ENCODE assay signal across 8 cellular contexts in genomic region chrX:153460826-153461225, GRCh38. TPM values are rescaled to one million over a fixed set of nuclear protein-coding genes. Genes with fewer than 3 reads are reported as not detected.
DNase-seq lines count a peak whose midpoint lies in the region; ATAC-seq and TF ChIP-seq lines count a peak whose summit lies in the region.

No MANE protein-coding gene starts in this region.

- peaks cover 4 to 7% (median 6%) of the 10 kb centered on the region in 3 donors for H3K4me1 Mint-ChIP-seq in naive B cell

- no peaks in the 10 kb centered on the region for H3K9me3 ChIP-seq in upper lobe of right lung

- DNase-seq in DMS153 treated with DMSO at 0.1 percent for 48 hours (lab: John Stamatoyannopoulos, UW; ENCODE audit: unreplicated experiment): peak; percentile 21
- DNase-seq in DMS153 (lab: John Stamatoyannopoulos, UW): no peak
- peak; percentile 9 for DNase-seq in LHCN-M2 (ENCODE audit: low read depth)
- peak in 9 of 10 donors; percentile 33 to 66 (median 58) for DNase-seq in dorsolateral prefrontal cortex
- peak; percentile 18 for DNase-seq in naive B cell
- no peak for DNase-seq in upper lobe of right lung
- DNase-seq in GOT3 (lab: John Stamatoyannopoulos, UW): no peak

- no peaks in the 10 kb centered on the region for H3K27me3 Mint-ChIP-seq in naive B cell

- peak; percentile 64 for TF ChIP-seq CTCF in WI38 (IDR thresholded peaks at IDR 0.05; ENCODE audit: low read depth, low read length)
- peak in 54 of 56 donors; percentile 25 to 71 (median 58) for TF ChIP-seq CTCF in dorsolateral prefrontal cortex (IDR thresholded peaks at IDR 0.05 in 54 of 56, conservative IDR thresholded peaks at IDR 0.05 in 2 of 56; ENCODE audit: low read depth in 1 of 56, partially characterized antibody in 56 of 56)
- TF ChIP-seq CTCF in upper lobe of right lung (IDR thresholded peaks at IDR 0.05): peak; percentile 51

- peaks cover 0 to 84% (median 9%) of the 10 kb centered on the region in 45 donors for H3K27me3 ChIP-seq in dorsolateral prefrontal cortex
- no peaks in the 10 kb centered on the region for H3K27me3 ChIP-seq in upper lobe of right lung

- no peaks in the 10 kb centered on the region for H3K36me3 ChIP-seq in upper lobe of right lung

- no peaks in the 10 kb centered on the region for H3K4me1 ChIP-seq in upper lobe of right lung

- H3K4me3 Mint-ChIP-seq in naive B cell: no peak overlapping the region

- intact Hi-C loops in dorsolateral prefrontal cortex (cut with DNase I) (loop anchor here in 1 of 2 donors (10.0 kb wide), 1 partner anchor 496 kb away; no protein-coding TSS in a partner anchor), upper lobe of right lung (cut with DNase I) (no loop called here)

- H3K4me3 ChIP-seq in WI38 (ENCODE audit: low read depth, low read length): no peak overlapping the region
- no peak overlapping the region for H3K4me3 ChIP-seq in dorsolateral prefrontal cortex
- H3K4me3 ChIP-seq in upper lobe of right lung: no peak overlapping the region

- ATAC-seq in naive B cell (ENCODE audit: low read depth in 2 of 2) (peak; percentile 28 to 54), upper lobe of right lung (peak; percentile 75)

- peaks cover 0 to 4% of the 10 kb centered on the region in 2 donors for H3K36me3 Mint-ChIP-seq in naive B cell

- H3K27ac ChIP-seq in dorsolateral prefrontal cortex (no peak overlapping the region), upper lobe of right lung (no peak overlapping the region)

- no peaks in the 10 kb centered on the region for H3K9me3 Mint-ChIP-seq in naive B cell

- H3K27ac Mint-ChIP-seq in naive B cell: no peak overlapping the region

RNA-seq across cellular contexts. Expression of gene HAUS7, which starts 9.6 kb away (rescaled TPM):
- total RNA-seq in LHCN-M2 (2014; rRNA removed) (29.3 and 52.6 TPM in 2 replicates), dorsolateral prefrontal cortex (10 to 100 TPM; 25.8 to 75.1 (median 43.9) TPM), upper lobe of right lung (23.0 TPM)
- 35.6 TPM for polyA plus RNA-seq in LHCN-M2 (2012)
- polyA plus RNA-seq in naive B cell (ENCODE audit: low read depth in 6 of 6): 10 to 100 TPM; 16.0 to 30.6 (median 19.3) TPM

RNA-seq across cellular contexts. Expression of gene TREX2, which starts 15.0 kb away (rescaled TPM):
- total RNA-seq in LHCN-M2 (2014; rRNA removed) (0.90 and 2.3 TPM in 2 replicates), dorsolateral prefrontal cortex (1 to 10 TPM in 60 of 120 experiments, under 1 TPM in 46, not detected in 14; 0.36 to 3.4 (median 1.1) TPM), upper lobe of right lung (1.2 TPM)
- polyA plus RNA-seq in LHCN-M2 (2012): 0.12 TPM
- 1 to 10 TPM in 2 of 6 donors, under 1 TPM in 1, not detected in 3; 0.19 to 1.3 (median 1.3) TPM for polyA plus RNA-seq in naive B cell (ENCODE audit: low read depth in 6 of 6)

RNA-seq across cellular contexts. Expression of gene BGN, which starts 34.0 kb away (rescaled TPM):
- not detected in 2 replicates for total RNA-seq in LHCN-M2 (2014; rRNA removed)
- polyA plus RNA-seq in LHCN-M2 (2012): 0.06 TPM
- 100 to 1,000 TPM in 2 of 120 experiments, 10 to 100 TPM in 118; 18.8 to 120 (median 39.8) TPM for total RNA-seq in dorsolateral prefrontal cortex
- polyA plus RNA-seq in naive B cell (ENCODE audit: low read depth in 6 of 6): not detected
- 205 TPM for total RNA-seq in upper lobe of right lung

RNA-seq across cellular contexts. Expression of gene ZFP92, which starts 49.6 kb away (rescaled TPM):
- total RNA-seq in LHCN-M2 (2014; rRNA removed) (not detected in 2 replicates), dorsolateral prefrontal cortex (1 to 10 TPM; 2.4 to 9.3 (median 6.2) TPM), upper lobe of right lung (3.4 TPM)
- not detected for polyA plus RNA-seq in LHCN-M2 (2012)
- under 1 TPM in 3 of 6 donors, not detected in 3; 0.04 to 0.21 (median 0.09) TPM for polyA plus RNA-seq in naive B cell (ENCODE audit: low read depth in 6 of 6)

RNA-seq across cellular contexts. Expression of gene ATP2B3, which starts 56.6 kb away (rescaled TPM):
- not detected in 2 replicates for total RNA-seq in LHCN-M2 (2014; rRNA removed)
- polyA plus RNA-seq in LHCN-M2 (2012): not detected
- total RNA-seq in dorsolateral prefrontal cortex: 10 to 100 TPM; 15.7 to 77.1 (median 57.9) TPM
- under 1 TPM in 1 of 6 donors, not detected in 5; 0.05 TPM for polyA plus RNA-seq in naive B cell (ENCODE audit: low read depth in 6 of 6)
- total RNA-seq in upper lobe of right lung: not detected

Comparison
In these comparisons a context has a peak if more than half of its experiments do, and no peak if none do; other contexts are left out.
1. DNase-seq: peak in DMS153 treated with DMSO at 0.1 percent for 48 hours (single experiment), LHCN-M2 (single experiment), dorsolateral prefrontal cortex (9 of 10) and naive B cell (single experiment); none in DMS153 (single experiment), upper lobe of right lung (single experiment) and GOT3 (single experiment).
2. RNA of gene BGN, which starts 34.0 kb away (total RNA-seq): 205 TPM in upper lobe of right lung (single experiment) and 18.8 to 120 TPM in dorsolateral prefrontal cortex; not detected in LHCN-M2; every median in the first group is over 10 times any median in the second.
3. Peak in every context shown above with its lines, with median percentiles within 50 percentile points of each other: CTCF ChIP-seq.